ENCODE assay signal across 8 cellular contexts in genomic region chr1:47710075-47711071, GRCh38.
A peak's percentile ranks its signal among the peaks of the same experiment; 100 is the strongest.
DNase-seq lines count a peak whose midpoint lies in the region; ATAC-seq and TF ChIP-seq lines count a peak whose summit lies in the region.

No MANE protein-coding gene starts in this region.

- peak overlapping the region; percentile 15 for H3K4me3 ChIP-seq in RWPE2 (ENCODE audit: severe bottlenecking)
- peak overlapping the region; percentile 73 for H3K4me3 ChIP-seq in thoracic aorta

- H3K9me3 ChIP-seq in RWPE2 (ENCODE audit: severe bottlenecking) (no peaks in the 10 kb centered on the region), thoracic aorta (no peaks in the 10 kb centered on the region)

- DNase-seq in NCI-H146 (lab: John Stamatoyannopoulos, UW), result peak; percentile 5
- no peak for DNase-seq in NCI-H146 treated with DMSO at 0.1 percent for 48 hours (lab: John Stamatoyannopoulos, UW; ENCODE audit: unreplicated experiment)
- DNase-seq in HPDE6-E6E7 (ENCODE audit: extremely low spot score), result peak; percentile 80
- DNase-seq in RWPE2 (ENCODE audit: low spot score), result no peak
- peak; percentile 71 for DNase-seq in activated naive CD4-positive, alpha-beta T cell treated with anti-CD3 and anti-CD28 coated beads, Interleukin-2, amount 50 U/mL, for 16 hours
- peak; percentile 59 for DNase-seq in glomerular visceral epithelial cell (ENCODE audit: extremely low spot score)
- DNase-seq in occipital lobe (lab: John Stamatoyannopoulos, UW), result peak; percentile 20
- no peak for DNase-seq in thoracic aorta (ENCODE audit: low spot score)

- H3K4me1 ChIP-seq in RWPE2 (ENCODE audit: insufficient read depth, poor library complexity, severe bottlenecking) (no peaks in the 10 kb centered on the region), thoracic aorta (ENCODE audit: control insufficient read depth in 1 of 2, low read depth in 2 of 2) (peaks cover 11 to 25% of the 10 kb centered on the region in 2 donors)

- TF ChIP-seq CTCF in RWPE2 (IDR thresholded peaks at IDR 0.05; ENCODE audit: poor library complexity, severe bottlenecking) (peak; percentile 97), thoracic aorta (IDR thresholded peaks at IDR 0.05) (peak; percentile 99)

- H3K36me3 ChIP-seq in RWPE2 (ENCODE audit: low read depth) (no peaks in the 10 kb centered on the region), thoracic aorta (no peaks in the 10 kb centered on the region)

- peak; percentile 75 for ATAC-seq in RWPE2 (ENCODE audit: low read depth)
- ATAC-seq in thoracic aorta (ENCODE audit: insufficient number of reproducible peaks, low FRiP score, low read depth), result peak; percentile 57

- H3K27me3 ChIP-seq in RWPE2 (ENCODE audit: insufficient read depth, poor library complexity, severe bottlenecking) (peaks cover 49% of the 10 kb centered on the region), thoracic aorta (replicated peaks; ENCODE audit: insufficient read depth) (no peaks in the 10 kb centered on the region)

- no peak overlapping the region for H3K27ac ChIP-seq in RWPE2 (ENCODE audit: poor library complexity, severe bottlenecking)
- peak overlapping the region in 1 of 2 donors; percentile 25 for H3K27ac ChIP-seq in thoracic aorta

Comparison
In these comparisons a context has a peak if more than half of its experiments do, and no peak if none do; other contexts are left out.
1. DNase-seq: peak in NCI-H146 (single experiment), HPDE6-E6E7 (single experiment), activated naive CD4-positive, alpha-beta T cell treated with anti-CD3 and anti-CD28 coated beads, Interleukin-2, amount 50 U/mL, for 16 hours (single experiment), glomerular visceral epithelial cell (single experiment) and occipital lobe (single experiment); none in NCI-H146 treated with DMSO at 0.1 percent for 48 hours (single experiment), RWPE2 (single experiment) and thoracic aorta (single experiment).